In the genomic region with DNA sequence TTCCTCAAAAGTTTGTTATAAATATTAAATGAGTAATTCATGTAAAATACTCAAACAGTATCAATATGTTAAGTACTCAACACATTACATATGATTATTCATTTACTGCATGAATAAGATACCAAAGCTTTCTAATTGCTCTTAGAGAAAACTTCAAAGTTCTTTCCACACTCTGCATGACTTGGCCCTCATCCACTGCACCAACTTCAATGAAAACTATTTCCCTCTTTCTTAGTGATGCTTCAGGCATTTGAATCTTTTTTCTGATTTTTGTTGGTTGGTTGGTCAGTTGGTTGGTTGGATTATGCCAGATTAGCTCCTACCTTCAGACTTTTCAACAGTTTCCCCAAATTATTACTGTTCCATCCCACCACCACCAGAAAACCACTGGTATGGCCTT, we compare ENCODE assay signal across 1 cellular context.
TF ChIP-seq lines count a peak whose summit lies in the region.

No MANE protein-coding gene starts in this region.

TF ChIP-seq in IMR-90, 13 proteins besides CTCF, POLR2A, EP300 and RAD21 (continued from another document):
- TF ChIP-seq, protein P1, sequence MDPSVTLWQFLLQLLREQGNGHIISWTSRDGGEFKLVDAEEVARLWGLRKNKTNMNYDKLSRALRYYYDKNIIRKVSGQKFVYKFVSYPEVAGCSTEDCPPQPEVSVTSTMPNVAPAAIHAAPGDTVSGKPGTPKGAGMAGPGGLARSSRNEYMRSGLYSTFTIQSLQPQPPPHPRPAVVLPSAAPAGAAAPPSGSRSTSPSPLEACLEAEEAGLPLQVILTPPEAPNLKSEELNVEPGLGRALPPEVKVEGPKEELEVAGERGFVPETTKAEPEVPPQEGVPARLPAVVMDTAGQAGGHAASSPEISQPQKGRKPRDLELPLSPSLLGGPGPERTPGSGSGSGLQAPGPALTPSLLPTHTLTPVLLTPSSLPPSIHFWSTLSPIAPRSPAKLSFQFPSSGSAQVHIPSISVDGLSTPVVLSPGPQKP (IDR thresholded peaks at IDR 0.05; ENCODE audit: borderline replicate concordance, low read depth, low read length) = no peak
- no peak for TF ChIP-seq BHLHE40 (IDR thresholded peaks at IDR 0.05; ENCODE audit: low read depth, low read length)
- TF ChIP-seq RCOR1 (IDR thresholded peaks at IDR 0.05; ENCODE audit: insufficient replicate concordance, low read length) = no peak
- TF ChIP-seq MAZ (IDR thresholded peaks at IDR 0.05; ENCODE audit: borderline replicate concordance, low read depth, low read length) = no peak
- TF ChIP-seq CEBPB (IDR thresholded peaks at IDR 0.05; ENCODE audit: low read depth, low read length) = no peak
- no peak for TF ChIP-seq CHD1 (IDR thresholded peaks at IDR 0.05; ENCODE audit: low read depth, low read length)
